ENCODE assay signal across 31 cellular contexts in genomic region chr12:10941369-10941768, GRCh38. TPM values are rescaled to one million over a fixed set of nuclear protein-coding genes. Genes with fewer than 3 reads are reported as not detected.
DNase-seq lines count a peak whose midpoint lies in the region; ATAC-seq, FAIRE-seq and TF ChIP-seq lines count a peak whose summit lies in the region.
"Had no signal": no experiment of that assay in that cellular context is flagged by ENCODE, and none has a peak within 500 bp of the region (broad histone marks: within the 10 kb centered on the region; RNA-seq: fewer than 3 reads in every experiment).

No MANE protein-coding gene starts in this region.

- H3K27me3 Mint-ChIP-seq in astrocyte (ENCODE audit: low read depth, unreplicated experiment): no peaks in the 10 kb centered on the region
- H3K27me3 Mint-ChIP-seq: B cell, IgD-negative memory B cell had no signal

- no peak overlapping the region for H3K4me3 Mint-ChIP-seq in astrocyte (ENCODE audit: unreplicated experiment)
- H3K4me3 Mint-ChIP-seq: B cell; CD8-positive, alpha-beta T cell; IgD-negative memory B cell had no signal

- no peak for TF ChIP-seq POLR2A in esophagus muscularis mucosa (IDR thresholded peaks at IDR 0.05; ENCODE audit: low read depth)

- ATAC-seq in HG03045 (IDR thresholded peaks at IDR 0.05; ENCODE audit: unreplicated experiment): no peak
- ATAC-seq: CD8-positive, alpha-beta T cell had no signal

- H2AFZ ChIP-seq in KMS-11 (ENCODE audit: low read depth) (no peak overlapping the region), astrocyte (ENCODE audit: low read depth, low read length) (no peak overlapping the region), keratinocyte (ENCODE audit: control insufficient read depth, low read length) (no peak overlapping the region)

- H4K20me1 ChIP-seq in KMS-11 (ENCODE audit: insufficient read depth) (no peaks in the 10 kb centered on the region), astrocyte (ENCODE audit: insufficient read depth, low read length) (no peaks in the 10 kb centered on the region), keratinocyte (ENCODE audit: control insufficient read depth, extremely low read depth, insufficient read depth, low read length) (no peaks in the 10 kb centered on the region)

- peaks cover 18% of the 10 kb centered on the region for H3K4me1 ChIP-seq in KMS-11 (ENCODE audit: low read depth, poor library complexity, severe bottlenecking)
- H3K4me1 ChIP-seq in astrocyte (ENCODE audit: insufficient read depth, low read length): peaks cover 15% of the 10 kb centered on the region
- peaks cover 38% of the 10 kb centered on the region for H3K4me1 ChIP-seq in keratinocyte (ENCODE audit: control insufficient read depth, extremely low read depth, insufficient read depth, low read length)
- H3K4me1 ChIP-seq in esophagus muscularis mucosa: no peaks in the 10 kb centered on the region

- no peak overlapping the region for H3K9ac ChIP-seq in KMS-11
- H3K9ac ChIP-seq in astrocyte (ENCODE audit: low read length): peak overlapping the region; percentile 37
- no peak overlapping the region for H3K9ac ChIP-seq in keratinocyte (ENCODE audit: control insufficient read depth, extremely low read depth, insufficient read depth, low read length)

- peak overlapping the region; percentile 67; the same call in 1 of the 2 replicates for H3K27ac ChIP-seq in KMS-11
- H3K27ac ChIP-seq in astrocyte (ENCODE audit: low read depth, low read length): peak overlapping the region; percentile 84
- peak overlapping the region; percentile 77 for H3K27ac ChIP-seq in keratinocyte (ENCODE audit: control insufficient read depth, insufficient read depth, low read length)
- H3K27ac ChIP-seq in esophagus muscularis mucosa (replicated peaks in 1 of 4): no peak overlapping the region
- H3K27ac ChIP-seq: C4-2B, HL-60 had no signal

- H3K9me3 ChIP-seq in astrocyte (ENCODE audit: insufficient read depth, low read depth, low read length) (no peaks in the 10 kb centered on the region), keratinocyte (ENCODE audit: control insufficient read depth, low read depth, low read length) (no peaks in the 10 kb centered on the region), esophagus muscularis mucosa (no peaks in the 10 kb centered on the region)

- dilution Hi-C loops in keratinocyte (cut with MboI; ENCODE audit: extremely low pct_ligation_motif_present, low sequenced_read_pairs): no loop called here

- H3K79me2 ChIP-seq in KMS-11 (ENCODE audit: insufficient read depth, low read depth) (no peaks in the 10 kb centered on the region), astrocyte (ENCODE audit: insufficient read depth, low read length) (no peaks in the 10 kb centered on the region), keratinocyte (ENCODE audit: control insufficient read depth, insufficient read depth, low read length) (no peaks in the 10 kb centered on the region)

- peaks cover 2% of the 10 kb centered on the region for H3K9me3 Mint-ChIP-seq in astrocyte (ENCODE audit: unreplicated experiment)

- H3K4me3 ChIP-seq in KMS-11 (IDR thresholded peaks at IDR 0.05; ENCODE audit: insufficient read depth, low read depth, low read length) (no peak overlapping the region), astrocyte (ENCODE audit: insufficient read depth, low read depth, low read length) (no peak overlapping the region), keratinocyte (ENCODE audit: control insufficient read depth in 2 of 3, extremely low read depth in 1 of 3, insufficient read depth in 2 of 3, low read depth in 1 of 3, low read length in 3 of 3) (no peak overlapping the region), esophagus muscularis mucosa (no peak overlapping the region)

- H3K36me3 ChIP-seq in KMS-11 (ENCODE audit: insufficient read depth) (no peaks in the 10 kb centered on the region), astrocyte (ENCODE audit: insufficient read depth, low read length) (no peaks in the 10 kb centered on the region), keratinocyte (ENCODE audit: control insufficient read depth in 2 of 2, extremely low read depth in 1 of 2, insufficient read depth in 2 of 2, low read length in 2 of 2) (no peaks in the 10 kb centered on the region), esophagus muscularis mucosa (no peaks in the 10 kb centered on the region)

- no peak for TF ChIP-seq EP300 in esophagus muscularis mucosa (IDR thresholded peaks at IDR 0.05)

- H3K27me3 ChIP-seq in KMS-11 (ENCODE audit: insufficient read depth, low read depth): no peaks in the 10 kb centered on the region
- H3K27me3 ChIP-seq in astrocyte (ENCODE audit: insufficient read depth, low read length): no peaks in the 10 kb centered on the region
- H3K27me3 ChIP-seq in keratinocyte (ENCODE audit: control insufficient read depth, extremely low read depth, insufficient read depth, low read length): no peaks in the 10 kb centered on the region
- H3K27me3 ChIP-seq in esophagus muscularis mucosa: no peaks in the 10 kb centered on the region

- TF ChIP-seq CTCF in KMS-11 (conservative IDR thresholded peaks at IDR 0.05; ENCODE audit: low read depth, low read length) (no peak), astrocyte (IDR thresholded peaks at IDR 0.05; ENCODE audit: insufficient read depth, low read depth, low read length) (no peak), keratinocyte (optimal IDR thresholded peaks at IDR 0.05 in 1 of 3, IDR thresholded peaks at IDR 0.05 in 1 of 3, conservative IDR thresholded peaks at IDR 0.05 in 1 of 3; ENCODE audit: extremely low read depth in 1 of 3, insufficient read depth in 2 of 3, low read length in 3 of 3) (no peak), esophagus muscularis mucosa (IDR thresholded peaks at IDR 0.05) (no peak)

- intact Hi-C loops in esophagus muscularis mucosa (cut with DNase I): no loop called here

- H3K4me2 ChIP-seq in KMS-11 (peak overlapping the region; percentile 70), astrocyte (ENCODE audit: low read length) (no peak overlapping the region), keratinocyte (ENCODE audit: control insufficient read depth, extremely low read depth, insufficient read depth, low read depth, low read length) (no peak overlapping the region)

- DNase-seq in astrocyte (ENCODE audit: low read depth) (no peak), keratinocyte (ENCODE audit: low read depth, low spot score) (no peak), OCI-M2 (lab: John Stamatoyannopoulos, UW; ENCODE audit: unreplicated experiment) (no peak), esophagus muscularis mucosa (ENCODE audit: extremely low spot score) (no peak), NOMO-1 treated with dmso at 0.1 percent for 144 hours (lab: John Stamatoyannopoulos, UW; ENCODE audit: unreplicated experiment) (no peak)
- DNase-seq: Caco-2; CD8-positive, alpha-beta T cell; DMS 273 treated with DMSO at 0.1 percent for 48 hours; DMS79; EL; GF-D8; HCEC 1CT; NCI-H1092; NCI-H1417 treated with DMSO at 0.1 percent for 48 hours; NCI-H1694 treated with DMSO at 0.1 percent for 48 hours; NCI-H2081; NCI-H2227 treated with DMSO at 0.1 percent for 48 hours; NCI-H526 treated with DMSO at 0.1 percent for 48 hours; OCI-M1; Right ventricle myocardium superior had no signal

- no peaks in the 10 kb centered on the region for H3K36me3 Mint-ChIP-seq in astrocyte (ENCODE audit: low read depth, unreplicated experiment)

- peaks cover 31% of the 10 kb centered on the region for H3K4me1 Mint-ChIP-seq in astrocyte (ENCODE audit: low read depth, unreplicated experiment)
- H3K4me1 Mint-ChIP-seq: B cell had no signal

- FAIRE-seq in astrocyte (lab: Jason Lieb, UNC): no peak
- FAIRE-seq in keratinocyte (lab: Jason Lieb, UNC): no peak
- FAIRE-seq: GM12891, GM19239, H1 had no signal

- H3K9me1 ChIP-seq in keratinocyte (ENCODE audit: control insufficient read depth, extremely low read depth, insufficient read depth, low read length): no peaks in the 10 kb centered on the region

- peak overlapping the region; percentile 97 for H3K27ac Mint-ChIP-seq in astrocyte (ENCODE audit: unreplicated experiment)
- H3K27ac Mint-ChIP-seq: B cell; CD8-positive, alpha-beta T cell; IgD-negative memory B cell had no signal

RNA-seq across cellular contexts. Expression of gene TAS2R14, which starts 2.3 kb away (rescaled TPM):
- 1.7 and 2.0 TPM in 2 replicates for total RNA-seq in astrocyte
- polyA plus RNA-seq in keratinocyte: 0.58 to 1.2 TPM (median 0.63 TPM) in 3 replicates
- polyA plus RNA-seq in keratinocyte (2011; ENCODE audit: low read depth): not detected
- polyA plus RNA-seq in keratinocyte (2011; cell fraction: cytosol; rRNA removed): 0.35 and 0.73 TPM in 2 replicates
- polyA plus RNA-seq in keratinocyte (2011; cell fraction: nucleus; rRNA removed): 2.1 and 3.3 TPM in 2 replicates
- polyA plus RNA-seq in keratinocyte (2012; ENCODE audit: low replicate concordance): 0.31 and 0.42 TPM in 2 replicates
- 1.6 to 5.7 TPM in 2 of 3 replicates, not detected in the other for polyA minus RNA-seq in keratinocyte
- not detected for polyA minus RNA-seq in keratinocyte (2011; cell fraction: cytosol; rRNA and poly(A)+ RNA removed)
- 6.0 and 14.6 TPM in 2 replicates for polyA minus RNA-seq in keratinocyte (2011; cell fraction: nucleus; rRNA and poly(A)+ RNA removed)
- total RNA-seq in esophagus muscularis mucosa: 1 to 10 TPM; 1.5 to 3.3 (median 1.6) TPM

RNA-seq across cellular contexts. Expression of gene PRH2, which starts 12.3 kb away (rescaled TPM):
- total RNA-seq in astrocyte (not detected in 2 replicates), esophagus muscularis mucosa (not detected)
- 0.12 to 0.13 TPM in 2 of 3 replicates, not detected in the other for polyA plus RNA-seq in keratinocyte
- polyA plus RNA-seq in keratinocyte (2011; ENCODE audit: low read depth): not detected
- not detected in 2 replicates for polyA plus RNA-seq in keratinocyte (2011; cell fraction: cytosol; rRNA removed)
- 0.33 TPM in 1 of 2 replicates, not detected in the other for polyA plus RNA-seq in keratinocyte (2011; cell fraction: nucleus; rRNA removed)
- polyA plus RNA-seq in keratinocyte (2012; ENCODE audit: low replicate concordance): not detected in 2 replicates
- polyA minus RNA-seq in keratinocyte: 2.2 TPM in 1 of 3 replicates, not detected in the others
- polyA minus RNA-seq in keratinocyte (2011; cell fraction: cytosol; rRNA and poly(A)+ RNA removed): not detected
- 1.1 TPM in 1 of 2 replicates, not detected in the other for polyA minus RNA-seq in keratinocyte (2011; cell fraction: nucleus; rRNA and poly(A)+ RNA removed)
- total RNA-seq: B cell; CD8-positive, alpha-beta T cell; H1; NCI-H460; Right ventricle myocardium superior; RPMI7951 had no signal
- polyA plus RNA-seq: H1, IgD-negative memory B cell had no signal

RNA-seq across cellular contexts. Expression of gene TAS2R13, which starts 32.0 kb away (rescaled TPM):
- total RNA-seq in astrocyte: 0.34 and 0.43 TPM in 2 replicates
- polyA plus RNA-seq in keratinocyte: 0.08 to 0.14 TPM in 2 of 3 replicates, not detected in the other
- not detected for polyA plus RNA-seq in keratinocyte (2011; ENCODE audit: low read depth)
- polyA plus RNA-seq in keratinocyte (2011; cell fraction: cytosol; rRNA removed): not detected in 2 replicates
- 0.69 and 0.80 TPM in 2 replicates for polyA plus RNA-seq in keratinocyte (2011; cell fraction: nucleus; rRNA removed)
- polyA plus RNA-seq in keratinocyte (2012; ENCODE audit: low replicate concordance): 0.10 TPM in 1 of 2 replicates, not detected in the other
- 0.46 to 2.1 TPM in 2 of 3 replicates, not detected in the other for polyA minus RNA-seq in keratinocyte
- not detected for polyA minus RNA-seq in keratinocyte (2011; cell fraction: cytosol; rRNA and poly(A)+ RNA removed)
- 4.0 and 11.2 TPM in 2 replicates for polyA minus RNA-seq in keratinocyte (2011; cell fraction: nucleus; rRNA and poly(A)+ RNA removed)
- 1 to 10 TPM in 1 of 4 donors, under 1 TPM in 3; 0.52 to 1.7 (median 0.80) TPM for total RNA-seq in esophagus muscularis mucosa
- polyA plus RNA-seq: IgD-negative memory B cell had no signal

RNA-seq across cellular contexts. Expression of gene TAS2R50, which starts 45.3 kb away (rescaled TPM):
- total RNA-seq in astrocyte (0.60 and 1.2 TPM in 2 replicates), esophagus muscularis mucosa (1 to 10 TPM in 3 of 4 donors, under 1 TPM in 1; 0.99 to 4.2 (median 1.3) TPM)
- 0.10 TPM in 1 of 3 replicates, not detected in the others for polyA plus RNA-seq in keratinocyte
- polyA plus RNA-seq in keratinocyte (2011; ENCODE audit: low read depth): not detected
- not detected in 2 replicates for polyA plus RNA-seq in keratinocyte (2011; cell fraction: cytosol; rRNA removed)
- polyA plus RNA-seq in keratinocyte (2011; cell fraction: nucleus; rRNA removed): 0.31 and 0.61 TPM in 2 replicates
- 0.17 TPM in 1 of 2 replicates, not detected in the other for polyA plus RNA-seq in keratinocyte (2012; ENCODE audit: low replicate concordance)
- polyA minus RNA-seq in keratinocyte: 4.2 to 13.0 TPM in 2 of 3 replicates, not detected in the other
- polyA minus RNA-seq in keratinocyte (2011; cell fraction: cytosol; rRNA and poly(A)+ RNA removed): not detected
- 13.9 and 19.3 TPM in 2 replicates for polyA minus RNA-seq in keratinocyte (2011; cell fraction: nucleus; rRNA and poly(A)+ RNA removed)
- total RNA-seq: CD8-positive, alpha-beta T cell had no signal
- polyA plus RNA-seq: IgD-negative memory B cell had no signal

RNA-seq across cellular contexts. Expression of gene TAS2R20, which starts 56.7 kb away (rescaled TPM):
- total RNA-seq in astrocyte: 0.57 and 0.99 TPM in 2 replicates
- polyA plus RNA-seq in keratinocyte: 0.08 to 0.43 TPM (median 0.41 TPM) in 3 replicates
- polyA plus RNA-seq in keratinocyte (2011; ENCODE audit: low read depth): not detected
- not detected in 2 replicates for polyA plus RNA-seq in keratinocyte (2011; cell fraction: cytosol; rRNA removed)
- polyA plus RNA-seq in keratinocyte (2011; cell fraction: nucleus; rRNA removed): 2.1 and 2.5 TPM in 2 replicates
- polyA plus RNA-seq in keratinocyte (2012; ENCODE audit: low replicate concordance): 0.10 and 0.38 TPM in 2 replicates
- 2.4 to 6.5 TPM in 2 of 3 replicates, not detected in the other for polyA minus RNA-seq in keratinocyte
- not detected for polyA minus RNA-seq in keratinocyte (2011; cell fraction: cytosol; rRNA and poly(A)+ RNA removed)
- 6.4 and 16.1 TPM in 2 replicates for polyA minus RNA-seq in keratinocyte (2011; cell fraction: nucleus; rRNA and poly(A)+ RNA removed)
- total RNA-seq in esophagus muscularis mucosa: 1 to 10 TPM in 3 of 4 donors, under 1 TPM in 1; 0.78 to 4.6 (median 1.3) TPM
- polyA plus RNA-seq: IgD-negative memory B cell had no signal

Comparison
In these comparisons a context has a peak if more than half of its experiments do, and no peak if none do; other contexts are left out.
1. H3K27ac ChIP-seq: peak in KMS-11 (single experiment), astrocyte (single experiment) and keratinocyte (single experiment); none in esophagus muscularis mucosa (0 of 4).